8 cellular contexts compared by ENCODE assay signal in genomic region chr6:99393698-99394531, GRCh38.
DNase-seq lines count a peak whose midpoint lies in the region; ATAC-seq lines count a peak whose summit lies in the region.

COQ3 (minus strand) TSS chr6:99394195; CDS start chr6:99394179, 16 bp downstream.

- no peaks in the 10 kb centered on the region for H3K36me3 ChIP-seq in effector memory CD4-positive, alpha-beta T cell (ENCODE audit: control insufficient read depth, insufficient read depth, low read length)

- no peaks in the 10 kb centered on the region for H3K9me3 ChIP-seq in effector memory CD4-positive, alpha-beta T cell (ENCODE audit: control insufficient read depth, low read length)

- peak within 1 kb of the TSS; percentile 96 for H3K4me3 ChIP-seq in effector memory CD4-positive, alpha-beta T cell (ENCODE audit: insufficient read depth, low read depth, low read length, poor library complexity, severe bottlenecking)

- H3K27ac ChIP-seq in effector memory CD4-positive, alpha-beta T cell (ENCODE audit: insufficient read depth, low read length, poor library complexity, severe bottlenecking) = peak within 1 kb of the TSS; percentile 47

- H3K27me3 ChIP-seq in effector memory CD4-positive, alpha-beta T cell (replicated peaks; ENCODE audit: control insufficient read depth, insufficient read depth, low read length, poor library complexity, severe bottlenecking) = no peaks in the 10 kb centered on the region

- H3K4me1 ChIP-seq in effector memory CD4-positive, alpha-beta T cell (ENCODE audit: control insufficient read depth, insufficient read depth, low read length, poor library complexity, severe bottlenecking) = no peaks in the 10 kb centered on the region

- ATAC-seq in GM19328 (IDR thresholded peaks at IDR 0.05; ENCODE audit: unreplicated experiment) (peak; percentile 64), HG03469 (IDR thresholded peaks at IDR 0.05; ENCODE audit: unreplicated experiment) (peak; percentile 58)

- DNase-seq in CD1c-positive myeloid dendritic cell (ENCODE audit: extremely low spot score) = peak; percentile 69
- DNase-seq in NCI-H82 (lab: John Stamatoyannopoulos, UW) = peak; percentile 83
- peak; percentile 89 for DNase-seq in activated CD8-positive, alpha-beta memory T cell treated with anti-CD3 and anti-CD28 coated beads for 24 hours
- DNase-seq in effector memory CD4-positive, alpha-beta T cell = peak; percentile 41 to 53 (median 42)
- peak; percentile 77 for DNase-seq in medulla oblongata (ENCODE audit: extremely low spot score)
- DNase-seq in stimulated activated CD4-positive, alpha-beta T cell treated with anti-CD3 and anti-CD28 coated beads, TNF-alpha, amount 100 ng/mL, for 48 hours (ENCODE audit: low read depth in 3 of 3) = peak; percentile 34 to 52 (median 38)

Comparison
In these comparisons a context has a peak if more than half of its experiments do, and no peak if none do; other contexts are left out.
1. Peak in every context shown above with its lines: DNase-seq, ATAC-seq, H3K4me3 ChIP-seq and H3K27ac ChIP-seq.
2. DNase-seq: peak in every context shown above with its lines; median percentile 89 in activated CD8-positive, alpha-beta memory T cell treated with anti-CD3 and anti-CD28 coated beads for 24 hours; 83 in NCI-H82; 77 in medulla oblongata; 69 in CD1c-positive myeloid dendritic cell; 42 in effector memory CD4-positive, alpha-beta T cell; 38 in stimulated activated CD4-positive, alpha-beta T cell treated with anti-CD3 and anti-CD28 coated beads, TNF-alpha, amount 100 ng/mL, for 48 hours.